26 cellular contexts compared by ENCODE assay signal in genomic region chr7:3010161-3010560, GRCh38. TPM values are rescaled to one million over a fixed set of nuclear protein-coding genes. Genes with fewer than 3 reads are reported as not detected.
A peak's percentile ranks its signal among the peaks of the same experiment; 100 is the strongest.
DNase-seq lines count a peak whose midpoint lies in the region; ATAC-seq, FAIRE-seq and TF ChIP-seq lines count a peak whose summit lies in the region.
"Had no signal": no experiment of that assay in that cellular context is flagged by ENCODE, and none has a peak within 500 bp of the region (broad histone marks: within the 10 kb centered on the region; RNA-seq: fewer than 3 reads in every experiment).

No MANE protein-coding gene starts in this region.

- H3K4me3 ChIP-seq in thyroid gland (replicated peaks in 1 of 3): no peak overlapping the region
- H3K4me3 ChIP-seq: prostate gland, thoracic aorta had no signal

- CTCF ChIA-PET in activated naive CD4-positive, alpha-beta T cell treated with anti-CD3 and anti-CD28 coated beads, Interleukin-2, amount 10 ng/mL, durations not matched to agents 7 days and 5 days (lab: Charles Lee): interaction anchor here (1.1 to 1.3 kb wide), 2 partner anchors 55 to 145 kb away, joined by 3 read pairs; no protein-coding TSS in a partner anchor

- H3K9me3 Mint-ChIP-seq in activated naive CD4-positive, alpha-beta T cell treated with anti-CD3 and anti-CD28 coated beads, Interleukin-2, amount 10 ng/mL, durations not matched to agents 7 days and 5 days: peaks cover 3% of the 10 kb centered on the region
- no peaks in the 10 kb centered on the region for H3K9me3 Mint-ChIP-seq in central memory CD8-positive, alpha-beta T cell
- H3K9me3 Mint-ChIP-seq in stimulated activated naive B cell treated with anti-CD40 and anti-IgM and Interleukin-4, amounts not matched to agents 10 μg/mL and 1 μg/mL and 100 μg/mL, for 72 hours: no peaks in the 10 kb centered on the region

- H3K4me3 Mint-ChIP-seq in activated naive CD4-positive, alpha-beta T cell treated with anti-CD3 and anti-CD28 coated beads, Interleukin-2, amount 10 ng/mL, durations not matched to agents 7 days and 5 days: peak overlapping the region; percentile 3
- H3K4me3 Mint-ChIP-seq in T-helper 17 cell: peak overlapping the region; percentile 69
- peak overlapping the region; percentile 67 for H3K4me3 Mint-ChIP-seq in central memory CD8-positive, alpha-beta T cell
- H3K4me3 Mint-ChIP-seq in stimulated activated naive B cell treated with anti-CD40 and anti-IgM and Interleukin-4, amounts not matched to agents 10 μg/mL and 1 μg/mL and 100 μg/mL, for 72 hours: no peak overlapping the region
- H3K4me3 Mint-ChIP-seq: brain, WTC11 had no signal

- ATAC-seq in T-helper 17 cell (peak; percentile 66), Right ventricle myocardium inferior (no peak)
- no peak for ATAC-seq in central memory CD8-positive, alpha-beta T cell (replicated peaks; ENCODE audit: extremely low read depth, poor library complexity, severe bottlenecking)
- ATAC-seq in stimulated activated naive B cell treated with anti-CD40 and anti-IgM and Interleukin-4, amounts not matched to agents 10 μg/mL and 1 μg/mL and 100 μg/mL, for 72 hours (replicated peaks): no peak
- ATAC-seq: WTC11 had no signal

- H3K36me3 Mint-ChIP-seq in activated naive CD4-positive, alpha-beta T cell treated with anti-CD3 and anti-CD28 coated beads, Interleukin-2, amount 10 ng/mL, durations not matched to agents 7 days and 5 days: peaks cover 68% of the 10 kb centered on the region
- no peaks in the 10 kb centered on the region for H3K36me3 Mint-ChIP-seq in T-helper 17 cell (ENCODE audit: low read depth)
- peaks cover 28% of the 10 kb centered on the region for H3K36me3 Mint-ChIP-seq in central memory CD8-positive, alpha-beta T cell (ENCODE audit: insufficient read depth)
- H3K36me3 Mint-ChIP-seq in stimulated activated naive B cell treated with anti-CD40 and anti-IgM and Interleukin-4, amounts not matched to agents 10 μg/mL and 1 μg/mL and 100 μg/mL, for 72 hours: peaks cover 43 to 69% of the 10 kb centered on the region in 2 donors
- H3K36me3 Mint-ChIP-seq: brain had no signal

- intact Hi-C loops in thyroid gland (cut with DNase I) (no loop called here), Right ventricle myocardium inferior (cut with DNase I) (no loop called here)

- no peaks in the 10 kb centered on the region for H3K27me3 ChIP-seq in thyroid gland

- no peaks in the 10 kb centered on the region for H3K4me1 ChIP-seq in thyroid gland
- H3K4me1 ChIP-seq: prostate gland had no signal

- H3K27ac Mint-ChIP-seq in activated naive CD4-positive, alpha-beta T cell treated with anti-CD3 and anti-CD28 coated beads, Interleukin-2, amount 10 ng/mL, durations not matched to agents 7 days and 5 days: peak overlapping the region; percentile 40
- H3K27ac Mint-ChIP-seq in T-helper 17 cell: peak overlapping the region; percentile 85
- H3K27ac Mint-ChIP-seq in central memory CD8-positive, alpha-beta T cell (ENCODE audit: low read depth): peak overlapping the region; percentile 72
- H3K27ac Mint-ChIP-seq in stimulated activated naive B cell treated with anti-CD40 and anti-IgM and Interleukin-4, amounts not matched to agents 10 μg/mL and 1 μg/mL and 100 μg/mL, for 72 hours: peak overlapping the region; percentile 4
- H3K27ac Mint-ChIP-seq: brain, WTC11 had no signal

- WGBS in thyroid gland, 2 donors: 85 to 86% methylated on average over 7 of the region's 7 CpGs

- FAIRE-seq in GM12891 (lab: Jason Lieb, UNC): no peak
- FAIRE-seq: GM18507, islet of Langerhans had no signal

- peaks cover 53% of the 10 kb centered on the region for H3K4me1 Mint-ChIP-seq in activated naive CD4-positive, alpha-beta T cell treated with anti-CD3 and anti-CD28 coated beads, Interleukin-2, amount 10 ng/mL, durations not matched to agents 7 days and 5 days
- H3K4me1 Mint-ChIP-seq in T-helper 17 cell: peaks cover 67% of the 10 kb centered on the region
- H3K4me1 Mint-ChIP-seq in central memory CD8-positive, alpha-beta T cell: peaks cover 75% of the 10 kb centered on the region
- H3K4me1 Mint-ChIP-seq in stimulated activated naive B cell treated with anti-CD40 and anti-IgM and Interleukin-4, amounts not matched to agents 10 μg/mL and 1 μg/mL and 100 μg/mL, for 72 hours: peaks cover 32 to 78% of the 10 kb centered on the region in 2 donors
- H3K4me1 Mint-ChIP-seq: brain, WTC11 had no signal

- DNase-seq in activated naive CD4-positive, alpha-beta T cell treated with anti-CD3 and anti-CD28 coated beads, Interleukin-2, amount 10 ng/mL, durations not matched to agents 7 days and 5 days: no peak
- DNase-seq in activated naive CD4-positive, alpha-beta T cell (lab: John Stamatoyannopoulos, UW): no peak
- no peak for DNase-seq in T-helper 17 cell
- DNase-seq in central memory CD8-positive, alpha-beta T cell (ENCODE audit: low spot score in 2 of 2): no peak
- DNase-seq in stimulated activated naive B cell treated with anti-CD40 and anti-IgM and Interleukin-4, amounts not matched to agents 10 μg/mL and 1 μg/mL and 100 μg/mL, for 72 hours: no peak
- no peak for DNase-seq in thyroid gland
- DNase-seq in Right ventricle myocardium inferior (ENCODE audit: missing footprints): no peak
- DNase-seq in GM12891 (ENCODE audit: insufficient read length, low spot score): no peak
- DNase-seq: DMS 273 treated with DMSO at 0.1 percent for 48 hours; effector CD4-positive, alpha-beta T cell; erythroblast; foreskin melanocyte; HCEC 1CT; hypothalamus; NCI-H1436 treated with DMSO at 0.1 percent for 48 hours; NCI-H2171; NCI-H524 treated with DMSO at 0.1 percent for 48 hours had no signal

- no peaks in the 10 kb centered on the region for H3K36me3 ChIP-seq in thyroid gland
- H3K36me3 ChIP-seq: prostate gland, thoracic aorta had no signal

- no peak for TF ChIP-seq CTCF in thyroid gland (IDR thresholded peaks at IDR 0.05)

- H3K9me3 ChIP-seq in T-helper 17 cell (ENCODE audit: control insufficient read depth, low read length, poor library complexity, severe bottlenecking): no peaks in the 10 kb centered on the region
- H3K9me3 ChIP-seq in thyroid gland: no peaks in the 10 kb centered on the region
- H3K9me3 ChIP-seq: prostate gland, thoracic aorta had no signal

- no peak overlapping the region for H3K27ac ChIP-seq in thyroid gland
- H3K27ac ChIP-seq: C4-2B, prostate gland, thoracic aorta had no signal

- TF ChIP-seq POLR2A in thyroid gland (IDR thresholded peaks at IDR 0.05): no peak
- no peak for TF ChIP-seq POLR2A in GM12891 (IDR thresholded peaks at IDR 0.05; ENCODE audit: low read depth, low read length)

- no peaks in the 10 kb centered on the region for H3K27me3 Mint-ChIP-seq in activated naive CD4-positive, alpha-beta T cell treated with anti-CD3 and anti-CD28 coated beads, Interleukin-2, amount 10 ng/mL, durations not matched to agents 7 days and 5 days
- H3K27me3 Mint-ChIP-seq in T-helper 17 cell: no peaks in the 10 kb centered on the region
- H3K27me3 Mint-ChIP-seq in central memory CD8-positive, alpha-beta T cell: no peaks in the 10 kb centered on the region
- no peaks in the 10 kb centered on the region for H3K27me3 Mint-ChIP-seq in stimulated activated naive B cell treated with anti-CD40 and anti-IgM and Interleukin-4, amounts not matched to agents 10 μg/mL and 1 μg/mL and 100 μg/mL, for 72 hours

TF ChIP-seq in GM12891, 5 proteins besides CTCF, POLR2A, EP300 and RAD21:
- no peak for TF ChIP-seq SPI1 (IDR thresholded peaks at IDR 0.05; ENCODE audit: low read depth, low read length)

RNA-seq across cellular contexts. Expression of gene CARD11, which starts 33.5 kb away (rescaled TPM):
- 100 to 1,000 TPM; 126 to 155 TPM for total RNA-seq in T-helper 17 cell
- total RNA-seq in thyroid gland: 1 to 10 TPM in 3 of 4 donors, under 1 TPM in 1; 0.45 to 7.7 (median 1.9) TPM
- total RNA-seq in Right ventricle myocardium inferior: 0.41 TPM
- 46.2 TPM for polyA plus RNA-seq in GM12891 (2012; ENCODE audit: low read depth, missing spikeins)
- total RNA-seq: G401, SK-MEL-5 had no signal

Comparison
In these comparisons a context has a peak if more than half of its experiments do, and no peak if none do; other contexts are left out.
1. H3K27ac Mint-ChIP-seq: peak in every context shown above with its lines; median percentile 85 in T-helper 17 cell; 72 in central memory CD8-positive, alpha-beta T cell; 40 in activated naive CD4-positive, alpha-beta T cell treated with anti-CD3 and anti-CD28 coated beads, Interleukin-2, amount 10 ng/mL, durations not matched to agents 7 days and 5 days; 4 in stimulated activated naive B cell treated with anti-CD40 and anti-IgM and Interleukin-4, amounts not matched to agents 10 μg/mL and 1 μg/mL and 100 μg/mL, for 72 hours.
2. H3K4me3 Mint-ChIP-seq: peak in activated naive CD4-positive, alpha-beta T cell treated with anti-CD3 and anti-CD28 coated beads, Interleukin-2, amount 10 ng/mL, durations not matched to agents 7 days and 5 days (single experiment), T-helper 17 cell (single experiment) and central memory CD8-positive, alpha-beta T cell (single experiment); none in stimulated activated naive B cell treated with anti-CD40 and anti-IgM and Interleukin-4, amounts not matched to agents 10 μg/mL and 1 μg/mL and 100 μg/mL, for 72 hours (0 of 2).
3. RNA of gene CARD11, which starts 33.5 kb away (total RNA-seq): 126 to 155 TPM in T-helper 17 cell; 0.45 to 7.7 TPM in thyroid gland and 0.41 TPM in Right ventricle myocardium inferior (single experiment); every median in the first group is over 10 times any median in the second.